In the genomic region with DNA sequence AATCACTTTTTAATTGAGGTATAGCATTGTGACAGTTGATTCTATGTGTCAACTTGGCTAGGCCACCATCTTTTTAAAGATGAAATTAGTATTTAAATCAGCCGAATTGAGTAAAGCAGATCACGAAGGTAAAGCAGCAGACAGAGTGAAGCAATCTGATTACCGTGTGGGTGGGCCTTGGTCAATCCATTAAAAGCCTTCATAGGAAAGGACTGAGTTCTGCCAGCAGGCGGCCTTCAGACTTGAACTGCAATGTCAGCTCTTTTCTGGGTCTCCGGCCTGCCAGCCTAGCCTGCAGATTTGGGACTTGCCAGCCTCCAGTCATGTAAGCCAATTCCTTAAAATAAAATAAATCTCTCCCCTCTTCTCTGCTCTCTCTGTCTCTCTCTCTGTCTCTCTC, we compare ENCODE assay signal across 8 cellular contexts. TPM values are rescaled to one million over a fixed set of nuclear protein-coding genes. Genes with fewer than 3 reads are reported as not detected.
DNase-seq lines count a peak whose midpoint lies in the region; ATAC-seq, FAIRE-seq and TF ChIP-seq lines count a peak whose summit lies in the region.

No MANE protein-coding gene starts in this region.

- peaks cover 0 to 5% of the 10 kb centered on the region in 2 experiments; a peak in 1 of 5 replicates for H3K4me1 ChIP-seq in K562 (replicated peaks in 1 of 2; ENCODE audit: control insufficient read depth in 2 of 2, insufficient read depth in 2 of 2, low read length in 2 of 2)
- no peaks in the 10 kb centered on the region for H3K4me1 ChIP-seq in lung (ENCODE audit: control insufficient read depth in 2 of 2, insufficient read depth in 2 of 2, low read length in 2 of 2)

- in situ Hi-C loops in K562 (cut with MboI) (no loop called here), GM13977 (cut with MboI; ENCODE audit: low pct_unique_long_range_greater_than_20kb, low sequenced_read_pairs, unreplicated experiment) (no loop called here)

- H3K27me3 ChIP-seq in K562 (ENCODE audit: control insufficient read depth in 2 of 2, insufficient read depth in 2 of 2, low read length in 2 of 2) (peaks cover 17 to 24% of the 10 kb centered on the region in 2 experiments; a peak in 4 of 5 replicates), lung (ENCODE audit: control insufficient read depth, insufficient read depth) (no peaks in the 10 kb centered on the region)

- FAIRE-seq in K562 (lab: Jason Lieb, UNC) = no peak

- H3K79me2 ChIP-seq in K562 (ENCODE audit: control insufficient read depth, insufficient read depth, low read length) = no peaks in the 10 kb centered on the region

- no peak overlapping the region for H3K4me2 ChIP-seq in K562 (ENCODE audit: insufficient read depth, low read length)

- TF ChIP-seq EP300 in K562 (IDR thresholded peaks at IDR 0.05; ENCODE audit: low read length) = no peak

- no peak for TF ChIP-seq RAD21 in K562 (CRISPR knock-in tag; conservative IDR thresholded peaks at IDR 0.05 in 1 of 2, IDR thresholded peaks at IDR 0.05 in 1 of 2)

- intact Hi-C loops in K562 (cut with micrococcal nuclease) = no loop called here

- H3K9me3 ChIP-seq in K562 (replicated peaks; ENCODE audit: control insufficient read depth, insufficient read depth, low read depth, low read length) (no peaks in the 10 kb centered on the region), lung (ENCODE audit: control insufficient read depth in 2 of 2, insufficient read depth in 1 of 2, low read length in 1 of 2) (peaks cover 0 to 1% of the 10 kb centered on the region in 2 donors)

- DNase-seq in AG20443 (ENCODE audit: low spot score) = peak; percentile 45
- DNase-seq in HuH-7 (ENCODE audit: low spot score) = peak; percentile 55
- DNase-seq in K562 (ENCODE audit: extremely low read depth in 1 of 4, low spot score in 3 of 4) = peak in 2 of 4 experiments; percentile 37 to 39
- DNase-seq in lung (ENCODE audit: low spot score) = no peak
- no peak for DNase-seq in GM13977 (ENCODE audit: low spot score)
- DNase-seq in T-helper 9 cell = no peak

- H3K9me1 ChIP-seq in K562 (ENCODE audit: control insufficient read depth, insufficient read depth, low read length) = no peaks in the 10 kb centered on the region

- H3K36me3 ChIP-seq in K562 (ENCODE audit: control insufficient read depth, insufficient read depth, low read length) (no peaks in the 10 kb centered on the region), lung (ENCODE audit: control insufficient read depth in 2 of 2, insufficient read depth in 2 of 2, low read length in 2 of 2) (no peaks in the 10 kb centered on the region)

- no peak overlapping the region for H2AFZ ChIP-seq in K562 (ENCODE audit: low read depth, low read length)

- no peaks in the 10 kb centered on the region; the same call in 1 of the 2 replicates for H4K20me1 ChIP-seq in K562 (replicated peaks; ENCODE audit: control insufficient read depth, insufficient read depth, low read length)

- H3K27ac ChIP-seq in K562 (ENCODE audit: extremely low read depth, low read depth, low read length) (no peak overlapping the region), lung (ENCODE audit: low read depth in 1 of 2, low read length in 1 of 2) (no peak overlapping the region)

- H3K9ac ChIP-seq in K562 (ENCODE audit: insufficient read depth in 1 of 2, low read depth in 2 of 2, low read length in 2 of 2) = no peak overlapping the region

- POLR2A ChIA-PET in K562 (lab: Yijun Ruan, JAX) = no interaction called here

- 2% methylated on average over 5 of the region's 5 CpGs for WGBS in K562 (ENCODE audit: insufficient coverage, low coverage, missing lambda C conversion rate)
- WGBS in lung, 2 donors = 68 to 69% methylated on average over 5 of the region's 5 CpGs

- no peak overlapping the region for H3K4me3 ChIP-seq in K562
- no peak overlapping the region for H3K4me3 ChIP-seq in lung

- BruUV-seq in K562 (replicated peaks; lab: Mats Ljungman, UMichigan) = no TSS peak

- ATAC-seq in K562 (peak; percentile 93), lung (ENCODE audit: insufficient read depth, low FRiP score) (peak; percentile 47), GM21576 (IDR thresholded peaks at IDR 0.05; ENCODE audit: unreplicated experiment) (no peak), HG03460 (IDR thresholded peaks at IDR 0.05; ENCODE audit: unreplicated experiment) (no peak)

- no peak for TF ChIP-seq POLR2A in K562 (conservative IDR thresholded peaks at IDR 0.05)

- peak; percentile 41 to 55 (median 46); a peak in 5 of 6 replicates for TF ChIP-seq CTCF in K562 (IDR thresholded peaks at IDR 0.05 in 2 of 3, conservative IDR thresholded peaks at IDR 0.05 in 1 of 3; ENCODE audit: insufficient read depth in 2 of 3, low read depth in 1 of 3, low read length in 3 of 3)
- no peak for TF ChIP-seq CTCF in lung (IDR thresholded peaks at IDR 0.05; ENCODE audit: control extremely low read depth, extremely low read depth)
- TF ChIP-seq CTCF in GM13977 (IDR thresholded peaks at IDR 0.05; ENCODE audit: extremely low read depth, insufficient read depth, missing control alignments) = no peak

- CTCF ChIA-PET in K562 (lab: Yijun Ruan, JAX; ENCODE audit: low intra/inter-chr PET ratio) = no interaction called here

TF ChIP-seq in K562, 482 proteins besides CTCF, POLR2A, EP300 and RAD21 (continues in another document):
- TF ChIP-seq, protein P1, sequence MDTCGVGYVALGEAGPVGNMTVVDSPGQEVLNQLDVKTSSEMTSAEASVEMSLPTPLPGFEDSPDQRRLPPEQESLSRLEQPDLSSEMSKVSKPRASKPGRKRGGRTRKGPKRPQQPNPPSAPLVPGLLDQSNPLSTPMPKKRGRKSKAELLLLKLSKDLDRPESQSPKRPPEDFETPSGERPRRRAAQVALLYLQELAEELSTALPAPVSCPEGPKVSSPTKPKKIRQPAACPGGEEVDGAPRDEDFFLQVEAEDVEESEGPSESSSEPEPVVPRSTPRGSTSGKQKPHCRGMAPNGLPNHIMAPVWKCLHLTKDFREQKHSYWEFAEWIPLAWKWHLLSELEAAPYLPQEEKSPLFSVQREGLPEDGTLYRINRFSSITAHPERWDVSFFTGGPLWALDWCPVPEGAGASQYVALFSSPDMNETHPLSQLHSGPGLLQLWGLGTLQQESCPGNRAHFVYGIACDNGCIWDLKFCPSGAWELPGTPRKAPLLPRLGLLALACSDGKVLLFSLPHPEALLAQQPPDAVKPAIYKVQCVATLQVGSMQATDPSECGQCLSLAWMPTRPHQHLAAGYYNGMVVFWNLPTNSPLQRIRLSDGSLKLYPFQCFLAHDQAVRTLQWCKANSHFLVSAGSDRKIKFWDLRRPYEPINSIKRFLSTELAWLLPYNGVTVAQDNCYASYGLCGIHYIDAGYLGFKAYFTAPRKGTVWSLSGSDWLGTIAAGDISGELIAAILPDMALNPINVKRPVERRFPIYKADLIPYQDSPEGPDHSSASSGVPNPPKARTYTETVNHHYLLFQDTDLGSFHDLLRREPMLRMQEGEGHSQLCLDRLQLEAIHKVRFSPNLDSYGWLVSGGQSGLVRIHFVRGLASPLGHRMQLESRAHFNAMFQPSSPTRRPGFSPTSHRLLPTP (IDR thresholded peaks at IDR 0.05; ENCODE audit: borderline replicate concordance, extremely low read depth, insufficient read length) = no peak
- TF ChIP-seq TFAM (CRISPR knock-in tag; conservative IDR thresholded peaks at IDR 0.05) (no peak), ZBTB8A (IDR thresholded peaks at IDR 0.05; ENCODE audit: partially characterized antibody) (no peak), MTA3 (IDR thresholded peaks at IDR 0.05; ENCODE audit: borderline replicate concordance) (no peak), ZNF232 (CRISPR knock-in tag; IDR thresholded peaks at IDR 0.05) (no peak), LARP7 (IDR thresholded peaks at IDR 0.05) (no peak), MAFF (IDR thresholded peaks at IDR 0.05; ENCODE audit: low read length) (peak; percentile 97), MAFG (tag; conservative IDR thresholded peaks at IDR 0.05) (peak; percentile 97), CEBPB (tag; IDR thresholded peaks at IDR 0.05) (peak; percentile 67)
- TF ChIP-seq, protein P2, sequence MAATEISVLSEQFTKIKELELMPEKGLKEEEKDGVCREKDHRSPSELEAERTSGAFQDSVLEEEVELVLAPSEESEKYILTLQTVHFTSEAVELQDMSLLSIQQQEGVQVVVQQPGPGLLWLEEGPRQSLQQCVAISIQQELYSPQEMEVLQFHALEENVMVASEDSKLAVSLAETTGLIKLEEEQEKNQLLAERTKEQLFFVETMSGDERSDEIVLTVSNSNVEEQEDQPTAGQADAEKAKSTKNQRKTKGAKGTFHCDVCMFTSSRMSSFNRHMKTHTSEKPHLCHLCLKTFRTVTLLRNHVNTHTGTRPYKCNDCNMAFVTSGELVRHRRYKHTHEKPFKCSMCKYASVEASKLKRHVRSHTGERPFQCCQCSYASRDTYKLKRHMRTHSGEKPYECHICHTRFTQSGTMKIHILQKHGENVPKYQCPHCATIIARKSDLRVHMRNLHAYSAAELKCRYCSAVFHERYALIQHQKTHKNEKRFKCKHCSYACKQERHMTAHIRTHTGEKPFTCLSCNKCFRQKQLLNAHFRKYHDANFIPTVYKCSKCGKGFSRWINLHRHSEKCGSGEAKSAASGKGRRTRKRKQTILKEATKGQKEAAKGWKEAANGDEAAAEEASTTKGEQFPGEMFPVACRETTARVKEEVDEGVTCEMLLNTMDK (IDR thresholded peaks at IDR 0.05; ENCODE audit: borderline replicate concordance, insufficient read depth, low read depth, low read length, poor library complexity, severe bottlenecking) = peak; percentile 60

RNA-seq across cellular contexts. Expression of a gene that starts 22.4 kb away (rescaled TPM):
- 34.9 and 72.8 TPM in 2 replicates for total RNA-seq in K562 (2011; cell fraction: chromatin; rRNA removed; ENCODE audit: low replicate concordance)
- 45.9 and 47.5 TPM in 2 replicates for total RNA-seq in K562 (2011; cell fraction: nucleolus; rRNA removed)
- total RNA-seq in K562 (2011; cell fraction: nucleoplasm; rRNA removed) = 36.4 and 37.1 TPM in 2 replicates
- total RNA-seq in K562 (2014; rRNA removed) (48.3 and 61.2 TPM in 2 replicates), K562 (2014; rRNA removed; fragmentation: Illumina TruSeq; extraction: Trizol) (17.4 and 22.0 TPM in 2 replicates), K562 (2015; rRNA removed; fragmentation: Illumina TruSeq; extraction: Trizol) (20.4 and 21.0 TPM in 2 replicates), K562 (2021) (78.5 and 82.3 TPM in 2 replicates), lung (100 to 1,000 TPM; 194 to 476 TPM)
- polyA plus RNA-seq in K562 (2011; rRNA removed) (35.3 and 37.6 TPM in 2 replicates), K562 (2014; fragmentation: Illumina TruSeq; extraction: Trizol) (55.1 and 56.7 TPM in 2 replicates), K562 (2014; fragmentation: Nextera tagmentation; extraction: Ambion mirVana) (1 to 10 TPM; 5.5 TPM), K562 (2014; rRNA removed) (43.9 and 48.0 TPM in 2 replicates), lung (100 to 1,000 TPM in 1 of 2 donors, 10 to 100 TPM in 1; 85.0 to 457 TPM)
- polyA plus RNA-seq in K562 (2011; cell fraction: cytosol; rRNA removed) = 31.6 and 76.0 TPM in 2 replicates
- 26.4 and 54.7 TPM in 2 replicates for polyA plus RNA-seq in K562 (2011; cell fraction: nucleus; rRNA removed)
- polyA plus RNA-seq in K562 (2012) = 47.9 and 85.2 TPM in 2 replicates
- polyA minus RNA-seq in K562 (2011; rRNA and poly(A)+ RNA removed) = 21.4 and 54.6 TPM in 2 replicates
- 46.4 and 51.2 TPM in 2 replicates for polyA minus RNA-seq in K562 (2011; cell fraction: cytosol; rRNA and poly(A)+ RNA removed)
- 18.8 and 21.4 TPM in 2 replicates for polyA minus RNA-seq in K562 (2011; cell fraction: nucleus; rRNA and poly(A)+ RNA removed)

Comparison
In these comparisons a context has a peak if more than half of its experiments do, and no peak if none do; other contexts are left out.
1. DNase-seq: peak in AG20443 (single experiment) and HuH-7 (single experiment); none in lung (single experiment), GM13977 (single experiment) and T-helper 9 cell (single experiment).
2. ATAC-seq: peak in K562 (single experiment) and lung (single experiment); none in GM21576 (single experiment) and HG03460 (single experiment).
3. CTCF ChIP-seq: peak in K562 (3 of 3); none in lung (single experiment) and GM13977 (single experiment).